ENCODE assay signal across 10 cellular contexts in the genomic region with DNA sequence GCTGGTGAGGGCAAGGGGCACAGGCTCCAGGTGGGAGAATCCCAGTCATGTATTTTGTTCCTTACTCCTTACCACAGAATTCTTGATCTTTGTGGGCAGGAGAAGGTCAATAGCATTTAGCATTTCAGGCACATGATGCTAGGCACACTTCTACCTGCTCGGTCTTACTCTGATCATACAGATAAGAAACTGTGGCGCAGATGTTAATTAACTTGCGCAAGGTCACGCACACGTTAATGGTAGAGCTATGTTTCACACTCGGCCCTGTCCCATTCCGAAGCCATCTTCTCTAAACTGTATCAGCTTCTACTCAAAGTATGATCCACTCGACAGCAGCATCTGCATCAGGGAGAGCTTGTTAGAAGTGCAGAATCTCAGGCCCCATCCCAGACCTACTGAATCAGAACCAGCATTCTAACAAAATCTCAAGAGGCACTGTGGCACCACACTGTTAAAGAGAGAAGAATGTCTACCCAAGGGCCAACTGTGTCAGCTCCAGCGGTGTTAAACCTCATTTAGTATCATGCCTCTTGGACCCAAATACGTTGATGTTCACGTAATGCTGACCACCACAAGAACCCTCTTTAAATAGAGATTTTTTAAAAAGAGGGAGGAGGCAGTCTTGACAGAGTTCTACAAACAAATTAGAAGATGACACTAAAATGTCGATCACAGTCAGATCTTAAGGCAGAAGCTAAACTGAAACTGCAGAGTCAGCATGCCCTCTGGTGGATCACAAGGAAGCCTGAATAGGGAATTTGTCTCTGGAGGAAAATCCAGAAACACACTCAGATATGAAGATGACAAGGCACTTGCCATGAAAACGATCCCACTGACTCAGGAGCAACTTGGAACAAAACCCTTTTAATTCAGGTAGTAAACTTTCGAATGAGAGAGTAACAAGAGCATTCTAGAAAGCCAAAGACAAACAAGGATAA. TPM values are rescaled to one million over a fixed set of nuclear protein-coding genes. Genes with fewer than 3 reads are reported as not detected.
DNase-seq lines count a peak whose midpoint lies in the region; ATAC-seq, FAIRE-seq and TF ChIP-seq lines count a peak whose summit lies in the region.
"Had no signal": no experiment of that assay in that cellular context is flagged by ENCODE, and none has a peak within 500 bp of the region (broad histone marks: within the 10 kb centered on the region; RNA-seq: fewer than 3 reads in every experiment).

No MANE protein-coding gene starts in this region.

- H3K36me3 ChIP-seq in breast epithelium = no peaks in the 10 kb centered on the region
- no peaks in the 10 kb centered on the region for H3K36me3 ChIP-seq in liver (ENCODE audit: control insufficient read depth in 4 of 4, insufficient read depth in 3 of 4, low read depth in 1 of 4, low read length in 3 of 4)
- H3K36me3 ChIP-seq in MG63 = no peaks in the 10 kb centered on the region

- no peak overlapping the region for H3K4me3 ChIP-seq in A549
- no peak overlapping the region for H3K4me3 ChIP-seq in breast epithelium
- H3K4me3 ChIP-seq in liver (ENCODE audit: low read depth in 1 of 3, low read length in 3 of 3) = no peak overlapping the region
- H3K4me3 ChIP-seq in MG63 = no peak overlapping the region

- peaks cover 0 to 2% of the 10 kb centered on the region in 2 donors for H3K36me3 Mint-ChIP-seq in stimulated activated naive B cell treated with anti-CD40 and anti-IgM and Interleukin-4, amounts not matched to agents 10 μg/mL and 1 μg/mL and 100 μg/mL, for 72 hours
- H3K36me3 Mint-ChIP-seq: naive B cell had no signal

- H3K9me3 ChIP-seq in A549 (no peaks in the 10 kb centered on the region), breast epithelium (no peaks in the 10 kb centered on the region), liver (ENCODE audit: control insufficient read depth in 4 of 4, low read length in 3 of 4) (no peaks in the 10 kb centered on the region), MG63 (no peaks in the 10 kb centered on the region)

- FAIRE-seq in A549 (lab: Jason Lieb, UNC) = no peak

- H3K27me3 ChIP-seq in breast epithelium = no peaks in the 10 kb centered on the region
- H3K27me3 ChIP-seq in liver (ENCODE audit: control insufficient read depth in 4 of 4, insufficient read depth in 4 of 4, low read length in 3 of 4) = no peaks in the 10 kb centered on the region
- no peaks in the 10 kb centered on the region for H3K27me3 ChIP-seq in MG63

- TF ChIP-seq RAD21 in A549 (conservative IDR thresholded peaks at IDR 0.05 in 1 of 2, IDR thresholded peaks at IDR 0.05 in 1 of 2) = peak; percentile 56 to 63
- peak; percentile 93 to 94 for TF ChIP-seq RAD21 in liver (IDR thresholded peaks at IDR 0.05)

- H3K4me1 Mint-ChIP-seq in stimulated activated naive B cell treated with anti-CD40 and anti-IgM and Interleukin-4, amounts not matched to agents 10 μg/mL and 1 μg/mL and 100 μg/mL, for 72 hours = no peaks in the 10 kb centered on the region
- H3K4me1 Mint-ChIP-seq: naive B cell had no signal

- POLR2A ChIA-PET in A549 (lab: Yijun Ruan, JAX) = no interaction called here

- no peak overlapping the region for H3K27ac Mint-ChIP-seq in stimulated activated naive B cell treated with anti-CD40 and anti-IgM and Interleukin-4, amounts not matched to agents 10 μg/mL and 1 μg/mL and 100 μg/mL, for 72 hours

- H3K27ac ChIP-seq in A549 = no peak overlapping the region
- no peak overlapping the region for H3K27ac ChIP-seq in breast epithelium
- H3K27ac ChIP-seq in liver (ENCODE audit: low read depth in 1 of 2, low read length in 2 of 2) = no peak overlapping the region

- CTCF ChIA-PET in A549 (lab: Yijun Ruan, JAX) = interaction anchor here (0.7 to 1.3 kb wide), 5 partner anchors 11 to 237 kb away, joined by 3 to 6 read pairs (median 3); no protein-coding TSS in a partner anchor

- H3K4me1 ChIP-seq in A549 (no peaks in the 10 kb centered on the region), breast epithelium (no peaks in the 10 kb centered on the region), liver (ENCODE audit: control insufficient read depth in 4 of 4, insufficient read depth in 4 of 4, low read length in 3 of 4) (peaks cover 0 to 13% (median 3%) of the 10 kb centered on the region in 4 donors)

- H3K4me3 Mint-ChIP-seq in stimulated activated naive B cell treated with anti-CD40 and anti-IgM and Interleukin-4, amounts not matched to agents 10 μg/mL and 1 μg/mL and 100 μg/mL, for 72 hours = no peak overlapping the region
- H3K4me3 Mint-ChIP-seq: naive B cell had no signal

- H3K9me3 Mint-ChIP-seq in stimulated activated naive B cell treated with anti-CD40 and anti-IgM and Interleukin-4, amounts not matched to agents 10 μg/mL and 1 μg/mL and 100 μg/mL, for 72 hours = peaks cover 6 to 7% of the 10 kb centered on the region in 2 donors

- intact Hi-C loops in breast epithelium (cut with DNase I; ENCODE audit: low total_unique reads) = loop anchor here (1.0 to 10.0 kb wide), 2 partner anchors 10 to 238 kb away; no protein-coding TSS in a partner anchor

- ATAC-seq in A549 (no peak), HG02981 (IDR thresholded peaks at IDR 0.05; ENCODE audit: unreplicated experiment) (no peak)
- no peak for ATAC-seq in stimulated activated naive B cell treated with anti-CD40 and anti-IgM and Interleukin-4, amounts not matched to agents 10 μg/mL and 1 μg/mL and 100 μg/mL, for 72 hours (replicated peaks)

- peaks cover 7 to 8% of the 10 kb centered on the region in 2 donors for H3K27me3 Mint-ChIP-seq in stimulated activated naive B cell treated with anti-CD40 and anti-IgM and Interleukin-4, amounts not matched to agents 10 μg/mL and 1 μg/mL and 100 μg/mL, for 72 hours

- H3K4me2 ChIP-seq in A549 = 0 out of 3 replicates have a peak overlapping the region, but pooled peaks have one; percentile 19

- DNase-seq in A549 (ENCODE audit: low read depth in 1 of 2, low spot score in 1 of 2) = peak in 1 of 2 experiments; percentile 64
- peak; percentile 65 to 86 for DNase-seq in Kasumi-1 (lab: John Stamatoyannopoulos, UW)
- DNase-seq in breast epithelium (ENCODE audit: low spot score in 2 of 2) = no peak
- no peak for DNase-seq in stimulated activated naive B cell treated with anti-CD40 and anti-IgM and Interleukin-4, amounts not matched to agents 10 μg/mL and 1 μg/mL and 100 μg/mL, for 72 hours
- DNase-seq in activated CD4-positive, alpha-beta T cell treated with anti-CD3 and anti-CD28 coated beads for 4 hours = no peak
- no peak for DNase-seq in MG63
- DNase-seq: naive B cell had no signal

- no peak for TF ChIP-seq EP300 in A549 (IDR thresholded peaks at IDR 0.05)

- TF ChIP-seq POLR2A in A549 (IDR thresholded peaks at IDR 0.05; ENCODE audit: low read length) = no peak
- no peak for TF ChIP-seq POLR2A in breast epithelium (IDR thresholded peaks at IDR 0.05)

- 69% methylated on average over 14 of the region's 14 CpGs for WGBS in A549 (ENCODE audit: missing lambda C conversion rate)
- 75% methylated on average over 14 of the region's 14 CpGs for WGBS in liver

- TF ChIP-seq CTCF in A549 (IDR thresholded peaks at IDR 0.05) (peak; percentile 19; the same call in 1 of the 3 replicates), breast epithelium (IDR thresholded peaks at IDR 0.05) (peak in 2 of 3 donors; percentile 30 to 40), liver (IDR thresholded peaks at IDR 0.05; ENCODE audit: low read depth, low read length, missing input control) (peak; percentile 70)

- no peak overlapping the region for H3K9ac ChIP-seq in liver (ENCODE audit: low read depth in 1 of 2, low read length in 2 of 2)

TF ChIP-seq in A549, 52 proteins besides CTCF, POLR2A, EP300 and RAD21 (continues in another document):
- TF ChIP-seq FOXS1 (CRISPR knock-in tag; IDR thresholded peaks at IDR 0.05) = no peak
- TF ChIP-seq SMC3 (IDR thresholded peaks at IDR 0.05) = peak; percentile 56
- peak; percentile 96 for TF ChIP-seq MAFK (IDR thresholded peaks at IDR 0.05; ENCODE audit: partially characterized antibody)
- TF ChIP-seq, protein P1, sequence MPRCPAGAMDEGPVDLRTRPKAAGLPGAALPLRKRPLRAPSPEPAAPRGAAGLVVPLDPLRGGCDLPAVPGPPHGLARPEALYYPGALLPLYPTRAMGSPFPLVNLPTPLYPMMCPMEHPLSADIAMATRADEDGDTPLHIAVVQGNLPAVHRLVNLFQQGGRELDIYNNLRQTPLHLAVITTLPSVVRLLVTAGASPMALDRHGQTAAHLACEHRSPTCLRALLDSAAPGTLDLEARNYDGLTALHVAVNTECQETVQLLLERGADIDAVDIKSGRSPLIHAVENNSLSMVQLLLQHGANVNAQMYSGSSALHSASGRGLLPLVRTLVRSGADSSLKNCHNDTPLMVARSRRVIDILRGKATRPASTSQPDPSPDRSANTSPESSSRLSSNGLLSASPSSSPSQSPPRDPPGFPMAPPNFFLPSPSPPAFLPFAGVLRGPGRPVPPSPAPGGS (IDR thresholded peaks at IDR 0.05) = no peak
- no peak for TF ChIP-seq KDM1A (IDR thresholded peaks at IDR 0.05; ENCODE audit: low read depth)
- no peak for TF ChIP-seq JUN (IDR thresholded peaks at IDR 0.05)

TF ChIP-seq in liver, 16 proteins besides CTCF, POLR2A, EP300 and RAD21:
- TF ChIP-seq, protein P2, sequence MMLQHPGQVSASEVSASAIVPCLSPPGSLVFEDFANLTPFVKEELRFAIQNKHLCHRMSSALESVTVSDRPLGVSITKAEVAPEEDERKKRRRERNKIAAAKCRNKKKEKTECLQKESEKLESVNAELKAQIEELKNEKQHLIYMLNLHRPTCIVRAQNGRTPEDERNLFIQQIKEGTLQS (IDR thresholded peaks at IDR 0.05) = no peak
- TF ChIP-seq HNF4A (conservative IDR thresholded peaks at IDR 0.05) = peak in 1 of 2 donors; percentile 21

RNA-seq across cellular contexts. Expression of a gene that starts 7.3 kb away (rescaled TPM):
- 4.6 and 6.3 TPM in 2 replicates for polyA plus RNA-seq in A549 (2011; rRNA removed)
- 2.9 and 3.4 TPM in 2 replicates for polyA plus RNA-seq in A549 (2012; cell fraction: cytosol; rRNA removed)
- 1.7 and 1.8 TPM in 2 replicates for polyA plus RNA-seq in A549 (2012; cell fraction: nucleus; rRNA removed)
- polyA plus RNA-seq in A549 (2017; fragmentation: RNase III; extraction: RNeasy Plus Mini Kit Qiagen cat#74134 plus additional on column Dnase treatment) = 1.6 to 2.1 TPM (median 1.7 TPM) in 3 replicates
- 3.2 and 4.3 TPM in 2 replicates for polyA minus RNA-seq in A549 (2011; rRNA and poly(A)+ RNA removed)
- 1 to 10 TPM; 2.6 to 8.3 (median 5.3) TPM for total RNA-seq in breast epithelium
- 1 to 10 TPM; 1.4 to 2.1 TPM for total RNA-seq in liver
- 1 to 10 TPM; 1.5 to 3.8 TPM for polyA plus RNA-seq in liver
- total RNA-seq in MG63 (2014; rRNA removed; shearing (Covaris generic); ENCODE audit: low replicate concordance) = 1.4 TPM in 1 of 2 replicates, not detected in the other
- total RNA-seq: T-helper 2 cell treated with Interferon-gamma antibody and Interleukin-4, amounts not matched to agents 100 ng/mL and 5 ng/mL, for 36 hours had no signal

Comparison
In these comparisons a context has a peak if more than half of its experiments do, and no peak if none do; other contexts are left out.
1. DNase-seq: peak in Kasumi-1 (2 of 2); none in breast epithelium (0 of 2), stimulated activated naive B cell treated with anti-CD40 and anti-IgM and Interleukin-4, amounts not matched to agents 10 μg/mL and 1 μg/mL and 100 μg/mL, for 72 hours (single experiment), activated CD4-positive, alpha-beta T cell treated with anti-CD3 and anti-CD28 coated beads for 4 hours (0 of 2) and MG63 (single experiment).
2. CTCF ChIP-seq: peak in every context shown above with its lines; median percentile 70 in liver; 35 in breast epithelium; 19 in A549.